8 cellular contexts compared by ENCODE assay signal in genomic region chr9:133114451-133114885, GRCh38. TPM values are rescaled to one million over a fixed set of nuclear protein-coding genes. Genes with fewer than 3 reads are reported as not detected.
DNase-seq lines count a peak whose midpoint lies in the region; ATAC-seq and TF ChIP-seq lines count a peak whose summit lies in the region.

No MANE protein-coding gene starts in this region.

- peaks cover 8% of the 10 kb centered on the region for H3K36me3 Mint-ChIP-seq in activated naive CD4-positive, alpha-beta T cell treated with anti-CD3 and anti-CD28 coated beads for 36 hours (ENCODE audit: low read depth)
- H3K36me3 Mint-ChIP-seq in activated naive CD8-positive, alpha-beta T cell treated with anti-CD3 and anti-CD28 coated beads, Interleukin-2, amount 50 U/mL, for 24 hours (ENCODE audit: low read depth): peaks cover 6% of the 10 kb centered on the region

- H3K4me1 ChIP-seq in liver (ENCODE audit: control insufficient read depth in 4 of 4, insufficient read depth in 4 of 4, low read length in 3 of 4): peaks cover 23 to 76% (median 68%) of the 10 kb centered on the region in 4 donors
- peaks cover 41 to 72% (median 55%) of the 10 kb centered on the region in 4 donors for H3K4me1 ChIP-seq in transverse colon

- TF ChIP-seq EP300 in transverse colon (IDR thresholded peaks at IDR 0.05; ENCODE audit: low read depth): no peak

- H3K9me3 ChIP-seq in liver (ENCODE audit: control insufficient read depth in 4 of 4, low read length in 3 of 4) (no peaks in the 10 kb centered on the region), transverse colon (no peaks in the 10 kb centered on the region)

- H3K27me3 ChIP-seq in liver (ENCODE audit: control insufficient read depth in 4 of 4, insufficient read depth in 4 of 4, low read length in 3 of 4): no peaks in the 10 kb centered on the region
- no peaks in the 10 kb centered on the region for H3K27me3 ChIP-seq in transverse colon

- TF ChIP-seq CTCF in liver (IDR thresholded peaks at IDR 0.05; ENCODE audit: low read depth, low read length, missing input control) (no peak), transverse colon (IDR thresholded peaks at IDR 0.05) (no peak)

- H3K27me3 Mint-ChIP-seq in activated naive CD4-positive, alpha-beta T cell treated with anti-CD3 and anti-CD28 coated beads for 36 hours (ENCODE audit: low read depth): no peaks in the 10 kb centered on the region
- no peaks in the 10 kb centered on the region for H3K27me3 Mint-ChIP-seq in activated naive CD8-positive, alpha-beta T cell treated with anti-CD3 and anti-CD28 coated beads, Interleukin-2, amount 50 U/mL, for 24 hours

- no peak for ATAC-seq in activated naive CD8-positive, alpha-beta T cell treated with anti-CD3 and anti-CD28 coated beads, Interleukin-2, amount 50 U/mL, for 24 hours
- ATAC-seq in GM18858 (IDR thresholded peaks at IDR 0.05; ENCODE audit: unreplicated experiment) (no peak), GM18519 (IDR thresholded peaks at IDR 0.05; ENCODE audit: low FRiP score, unreplicated experiment) (no peak)

- 28% methylated on average over 8 of the region's 8 CpGs for WGBS in liver
- whole genome bisulfite sequencing in transverse colon (ENCODE audit: low coverage in 1 of 2), 2 donors: 69% methylated on average over 8 of the region's 8 CpGs; no CpG with 5 or more reads in 1 of the 2 donors

- CTCF ChIA-PET in activated naive CD4-positive, alpha-beta T cell treated with anti-CD3 and anti-CD28 coated beads for 36 hours (lab: Charles Lee): interaction anchor here (1.1 to 7.2 kb wide), 3 partner anchors 16 to 31 kb away, joined by 3 to 85 read pairs (median 3); no protein-coding TSS in a partner anchor

- no peak for TF ChIP-seq RAD21 in liver (IDR thresholded peaks at IDR 0.05)

- H3K4me1 Mint-ChIP-seq in activated naive CD4-positive, alpha-beta T cell treated with anti-CD3 and anti-CD28 coated beads for 36 hours (ENCODE audit: low read depth): peaks cover 59% of the 10 kb centered on the region
- peaks cover 69% of the 10 kb centered on the region for H3K4me1 Mint-ChIP-seq in activated naive CD8-positive, alpha-beta T cell treated with anti-CD3 and anti-CD28 coated beads, Interleukin-2, amount 50 U/mL, for 24 hours

- H3K9me3 Mint-ChIP-seq in activated naive CD4-positive, alpha-beta T cell treated with anti-CD3 and anti-CD28 coated beads for 36 hours: no peaks in the 10 kb centered on the region
- no peaks in the 10 kb centered on the region for H3K9me3 Mint-ChIP-seq in activated naive CD8-positive, alpha-beta T cell treated with anti-CD3 and anti-CD28 coated beads, Interleukin-2, amount 50 U/mL, for 24 hours

- TF ChIP-seq POLR2A in transverse colon (IDR thresholded peaks at IDR 0.05): no peak

- H3K36me3 ChIP-seq in liver (ENCODE audit: control insufficient read depth in 4 of 4, insufficient read depth in 3 of 4, low read depth in 1 of 4, low read length in 3 of 4): peaks cover 0 to 17% (median 7%) of the 10 kb centered on the region in 4 donors
- peaks cover 0 to 13% (median 0%) of the 10 kb centered on the region in 4 donors for H3K36me3 ChIP-seq in transverse colon

- in situ Hi-C loops in transverse colon (cut with MboI; ENCODE audit: low pct_ligation_motif_present in 1 of 4, low pct_unique_long_range_greater_than_20kb in 1 of 4, low sequenced_read_pairs in 3 of 4): no loop called here

- H3K4me3 Mint-ChIP-seq in activated naive CD4-positive, alpha-beta T cell treated with anti-CD3 and anti-CD28 coated beads for 36 hours: no peak overlapping the region
- no peak overlapping the region for H3K4me3 Mint-ChIP-seq in activated naive CD8-positive, alpha-beta T cell treated with anti-CD3 and anti-CD28 coated beads, Interleukin-2, amount 50 U/mL, for 24 hours

- peak overlapping the region in 1 of 2 donors; percentile 13 for H3K9ac ChIP-seq in liver (ENCODE audit: low read depth in 1 of 2, low read length in 2 of 2)

- H3K27ac ChIP-seq in liver (ENCODE audit: low read depth in 1 of 2, low read length in 2 of 2) (peak overlapping the region; percentile 77 to 88), transverse colon (peak overlapping the region; percentile 62 to 89 (median 75))

- DNase-seq in activated naive CD4-positive, alpha-beta T cell treated with anti-CD3 and anti-CD28 coated beads for 36 hours: no peak
- DNase-seq in activated naive CD4-positive, alpha-beta T cell treated with anti-CD3 and anti-CD28 coated beads, Interleukin-2, amount 50 U/mL, for 16 hours: no peak
- DNase-seq in activated naive CD8-positive, alpha-beta T cell treated with anti-CD3 and anti-CD28 coated beads, Interleukin-2, amount 50 U/mL, for 24 hours: no peak
- no peak for DNase-seq in transverse colon
- no peak for DNase-seq in KG1 (lab: John Stamatoyannopoulos, UW)

- H3K4me3 ChIP-seq in liver (ENCODE audit: low read depth in 1 of 3, low read length in 3 of 3) (no peak overlapping the region), transverse colon (no peak overlapping the region)

- intact Hi-C loops in activated naive CD4-positive, alpha-beta T cell treated with anti-CD3 and anti-CD28 coated beads for 36 hours (cut with micrococcal nuclease): no loop called here
- intact Hi-C loops in transverse colon (cut with DNase I; ENCODE audit: low total_unique reads): no loop called here

- peak overlapping the region; percentile 78 for H3K27ac Mint-ChIP-seq in activated naive CD4-positive, alpha-beta T cell treated with anti-CD3 and anti-CD28 coated beads for 36 hours
- peak overlapping the region; percentile 65 for H3K27ac Mint-ChIP-seq in activated naive CD8-positive, alpha-beta T cell treated with anti-CD3 and anti-CD28 coated beads, Interleukin-2, amount 50 U/mL, for 24 hours

TF ChIP-seq in liver, 16 proteins besides CTCF, POLR2A, EP300 and RAD21:
- TF ChIP-seq HNF4A (conservative IDR thresholded peaks at IDR 0.05) (peak in 1 of 2 donors; percentile 16), FOXA2 (IDR thresholded peaks at IDR 0.05) (no peak), SP1 (IDR thresholded peaks at IDR 0.05) (peak; percentile 53), RXRA (IDR thresholded peaks at IDR 0.05) (peak; percentile 50 to 66)

RNA-seq across cellular contexts. Expression of gene RALGDS, which starts 6.6 kb away (rescaled TPM):
- total RNA-seq in activated naive CD4-positive, alpha-beta T cell treated with anti-CD3 and anti-CD28 coated beads for 36 hours: 10 to 100 TPM; 29.5 to 32.5 TPM
- 10 to 100 TPM in 1 of 2 donors, 1 to 10 TPM in 1; 9.5 to 19.0 TPM for total RNA-seq in liver
- polyA plus RNA-seq in liver: 1 to 10 TPM; 1.3 to 5.0 TPM
- 100 to 1,000 TPM in 1 of 4 donors, 10 to 100 TPM in 3; 50.5 to 233 (median 58.2) TPM for total RNA-seq in transverse colon

RNA-seq across cellular contexts. Expression of gene GBGT1, which starts 49.2 kb away (rescaled TPM):
- total RNA-seq in activated naive CD4-positive, alpha-beta T cell treated with anti-CD3 and anti-CD28 coated beads for 36 hours: 1 to 10 TPM; 3.9 to 4.7 TPM
- total RNA-seq in liver (10 to 100 TPM in 1 of 2 donors, 1 to 10 TPM in 1; 3.4 to 25.7 TPM), transverse colon (10 to 100 TPM in 3 of 4 donors, 1 to 10 TPM in 1; 4.1 to 15.7 (median 11.8) TPM)
- 1 to 10 TPM in 1 of 2 donors, under 1 TPM in 1; 0.33 to 1.2 TPM for polyA plus RNA-seq in liver

RNA-seq across cellular contexts. Expression of gene CEL, which starts 52.7 kb away (rescaled TPM):
- total RNA-seq in activated naive CD4-positive, alpha-beta T cell treated with anti-CD3 and anti-CD28 coated beads for 36 hours: 1 to 10 TPM; 2.1 to 2.2 TPM
- total RNA-seq in liver: under 1 TPM; 0.09 to 0.25 TPM
- polyA plus RNA-seq in liver: under 1 TPM in 1 of 2 donors, not detected in 1; 0.08 TPM
- 1 to 10 TPM in 1 of 4 donors, under 1 TPM in 2, not detected in 1; 0.27 to 8.6 (median 0.48) TPM for total RNA-seq in transverse colon
